1 cellular context compared by ENCODE assay signal in the genomic region with DNA sequence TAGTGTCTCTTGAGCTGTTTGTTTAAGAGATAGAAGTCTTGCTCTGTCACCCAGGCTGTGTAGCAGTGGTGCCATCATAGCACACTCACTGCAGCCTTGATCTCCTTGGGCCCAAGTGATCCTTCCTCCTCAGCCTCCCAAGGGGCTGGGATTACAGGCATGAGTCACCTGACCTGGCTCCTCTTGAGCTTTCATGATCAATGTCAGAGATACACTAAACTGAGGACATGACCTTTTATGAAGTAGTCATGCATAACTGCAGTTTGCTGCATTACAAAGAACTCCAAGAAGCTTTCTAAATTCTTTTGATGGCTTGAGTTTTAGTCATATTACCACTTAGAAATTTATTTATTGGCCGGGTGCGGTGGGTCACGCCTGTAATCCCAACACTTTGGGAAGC.
TF ChIP-seq lines count a peak whose summit lies in the region.

No MANE protein-coding gene starts in this region.

TF ChIP-seq in HCT116, 20 proteins besides CTCF, POLR2A, EP300 and RAD21 (continued from another document):
- TF ChIP-seq SP1 (IDR thresholded peaks at IDR 0.05; ENCODE audit: low read depth) = peak; percentile 29; the same call in 1 of the 2 replicates
